In genomic region chr9:91558879-91559278, GRCh38 we compare ENCODE assay signal across 23 cellular contexts.
DNase-seq lines count a peak whose midpoint lies in the region; ATAC-seq and TF ChIP-seq lines count a peak whose summit lies in the region.
"Had no signal": no experiment of that assay in that cellular context is flagged by ENCODE, and none has a peak within 500 bp of the region (broad histone marks: within the 10 kb centered on the region; RNA-seq: fewer than 3 reads in every experiment).

No MANE protein-coding gene starts in this region.

- peaks cover 5% of the 10 kb centered on the region; the same call in 1 of the 2 replicates for H3K36me3 Mint-ChIP-seq in HFFc6 (ENCODE audit: low read depth)
- no peaks in the 10 kb centered on the region for H3K36me3 Mint-ChIP-seq in stimulated activated memory B cell treated with anti-CD40 and anti-IgM and Interleukin-4, amounts not matched to agents 10 μg/mL and 1 μg/mL and 100 μg/mL, for 72 hours
- H3K36me3 Mint-ChIP-seq: CD8-positive, alpha-beta memory T cell had no signal

- TF ChIP-seq CTCF in A673 (conservative IDR thresholded peaks at IDR 0.05; ENCODE audit: low read depth, low read length) (peak; percentile 39; the same call in 1 of the 2 replicates), HFFc6 (IDR thresholded peaks at IDR 0.05) (peak; percentile 67), fibroblast of mammary gland (conservative IDR thresholded peaks at IDR 0.05; ENCODE audit: control insufficient read depth, insufficient read depth, low read depth, low read length) (no peak), spleen (IDR thresholded peaks at IDR 0.05 in 8 of 11, conservative IDR thresholded peaks at IDR 0.05 in 3 of 11) (no peak)

- no peak overlapping the region for H3K4me3 Mint-ChIP-seq in HFFc6
- no peak overlapping the region for H3K4me3 Mint-ChIP-seq in stimulated activated memory B cell treated with anti-CD40 and anti-IgM and Interleukin-4, amounts not matched to agents 10 μg/mL and 1 μg/mL and 100 μg/mL, for 72 hours
- H3K4me3 Mint-ChIP-seq: B cell; CD8-positive, alpha-beta memory T cell; T-helper 17 cell had no signal

- H3K27me3 Mint-ChIP-seq in HFFc6 (ENCODE audit: insufficient read depth): no peaks in the 10 kb centered on the region
- H3K27me3 Mint-ChIP-seq in stimulated activated memory B cell treated with anti-CD40 and anti-IgM and Interleukin-4, amounts not matched to agents 10 μg/mL and 1 μg/mL and 100 μg/mL, for 72 hours: peaks cover 51% of the 10 kb centered on the region

- DNase-seq in A673 (ENCODE audit: low spot score) (peak; percentile 40), HFFc6 (peak; percentile 5), amniotic epithelial cell (ENCODE audit: low read depth) (peak; percentile 56), fibroblast of mammary gland (ENCODE audit: low read depth) (peak; percentile 60), Kasumi-1 (lab: John Stamatoyannopoulos, UW) (no peak), spleen (no peak), HT-29 (ENCODE audit: low spot score) (no peak)
- DNase-seq: activated CD4-positive, alpha-beta T cell treated with anti-CD3 and anti-CD28 coated beads, Interleukin-2, amount 50 U/mL, for 4 hours; activated gamma-delta T cell treated with Interleukin-2 at 50 U/mL for 16 hours; activated T-cell treated with anti-CD3 and anti-CD28 coated beads, Interleukin-2, amount 50 U/mL, for 48 hours; CD8-positive, alpha-beta memory T cell; heart right ventricle; NCI-H1417; NCI-H2029 treated with DMSO at 0.1 percent for 48 hours; NCI-H446 treated with DMSO at 0.1 percent for 48 hours; right cardiac atrium; SK-N-SH; T-helper 17 cell; tibial artery had no signal

- POLR2A ChIA-PET in A673 (lab: Charles Lee; ENCODE audit: low non-redundant PET): no interaction called here

- H3K27ac ChIP-seq in A673 (ENCODE audit: low read depth, low read length, poor library complexity, severe bottlenecking): no peak overlapping the region
- no peak overlapping the region for H3K27ac ChIP-seq in spleen
- H3K27ac ChIP-seq: heart right ventricle, tibial artery had no signal

- peaks cover 4% of the 10 kb centered on the region for H3K9me3 Mint-ChIP-seq in HFFc6
- H3K9me3 Mint-ChIP-seq in stimulated activated memory B cell treated with anti-CD40 and anti-IgM and Interleukin-4, amounts not matched to agents 10 μg/mL and 1 μg/mL and 100 μg/mL, for 72 hours: no peaks in the 10 kb centered on the region
- H3K9me3 Mint-ChIP-seq: CD8-positive, alpha-beta memory T cell had no signal

- H3K4me1 Mint-ChIP-seq in HFFc6 (ENCODE audit: low read depth): peaks cover 32% of the 10 kb centered on the region
- H3K4me1 Mint-ChIP-seq in stimulated activated memory B cell treated with anti-CD40 and anti-IgM and Interleukin-4, amounts not matched to agents 10 μg/mL and 1 μg/mL and 100 μg/mL, for 72 hours: no peaks in the 10 kb centered on the region
- H3K4me1 Mint-ChIP-seq: B cell; CD8-positive, alpha-beta memory T cell had no signal

- BruUV-seq in A673 (replicated peaks; lab: Mats Ljungman, UMichigan): no TSS peak

- intact Hi-C loops in A673 (cut with micrococcal nuclease; ENCODE audit: unreplicated experiment): no loop called here
- intact Hi-C loops in spleen (cut with DNase I; ENCODE audit: low total_unique reads): no loop called here

- no peak overlapping the region for H3K4me3 ChIP-seq in A673 (ENCODE audit: low read depth, low read length, poor library complexity, severe bottlenecking)
- no peak overlapping the region for H3K4me3 ChIP-seq in fibroblast of mammary gland (ENCODE audit: control insufficient read depth, low read depth, low read length)
- H3K4me3 ChIP-seq in spleen: no peak overlapping the region
- H3K4me3 ChIP-seq: heart right ventricle, K562, tibial artery had no signal

- WGBS in spleen, 5 donors: 75 to 86% (median 81%) methylated on average over 2 of the region's 2 CpGs

- H3K4me1 ChIP-seq in A673 (ENCODE audit: insufficient read depth, low read length, poor library complexity, severe bottlenecking) (peaks cover 25% of the 10 kb centered on the region), spleen (no peaks in the 10 kb centered on the region)
- H3K4me1 ChIP-seq: tibial artery had no signal

- H3K36me3 ChIP-seq in A673 (ENCODE audit: insufficient read depth, low read length, poor library complexity, severe bottlenecking) (no peaks in the 10 kb centered on the region), spleen (no peaks in the 10 kb centered on the region)
- H3K36me3 ChIP-seq: heart right ventricle, tibial artery had no signal

- H3K27me3 ChIP-seq in A673 (replicated peaks; ENCODE audit: insufficient read depth, low read depth, low read length, poor library complexity) (no peaks in the 10 kb centered on the region), spleen (replicated peaks in 1 of 7) (peaks cover 0 to 5% (median 0%) of the 10 kb centered on the region in 7 donors)
- H3K27me3 ChIP-seq: heart right ventricle, tibial artery had no signal

- TF ChIP-seq POLR2A in spleen (IDR thresholded peaks at IDR 0.05): no peak

- H3K27ac Mint-ChIP-seq in HFFc6: no peak overlapping the region
- H3K27ac Mint-ChIP-seq in stimulated activated memory B cell treated with anti-CD40 and anti-IgM and Interleukin-4, amounts not matched to agents 10 μg/mL and 1 μg/mL and 100 μg/mL, for 72 hours: no peak overlapping the region
- H3K27ac Mint-ChIP-seq: B cell, T-helper 17 cell had no signal

- CTCF ChIA-PET in A673 (lab: Charles Lee): no interaction called here

- no peak for ATAC-seq in stimulated activated memory B cell treated with anti-CD40 and anti-IgM and Interleukin-4, amounts not matched to agents 10 μg/mL and 1 μg/mL and 100 μg/mL, for 72 hours
- ATAC-seq: activated CD4-positive, CD25-positive, alpha-beta regulatory T cell treated with anti-CD3 and anti-CD28 coated beads, Interleukin-2, amount 50 U/mL, for 24 hours; heart right ventricle; K562; right cardiac atrium; T-helper 17 cell had no signal

- H3K9me3 ChIP-seq in A673 (ENCODE audit: low read depth, low read length, poor library complexity, severe bottlenecking) (no peaks in the 10 kb centered on the region), spleen (no peaks in the 10 kb centered on the region)
- H3K9me3 ChIP-seq: heart right ventricle, SK-N-SH, tibial artery had no signal

Comparison
In these comparisons a context has a peak if more than half of its experiments do, and no peak if none do; other contexts are left out.
1. DNase-seq: peak in A673 (single experiment), HFFc6 (single experiment), amniotic epithelial cell (single experiment) and fibroblast of mammary gland (single experiment); none in Kasumi-1 (0 of 2), spleen (single experiment) and HT-29 (single experiment).
2. CTCF ChIP-seq: peak in A673 (single experiment) and HFFc6 (single experiment); none in fibroblast of mammary gland (single experiment) and spleen (0 of 11).